ENCODE assay signal across 19 cellular contexts in the genomic region with DNA sequence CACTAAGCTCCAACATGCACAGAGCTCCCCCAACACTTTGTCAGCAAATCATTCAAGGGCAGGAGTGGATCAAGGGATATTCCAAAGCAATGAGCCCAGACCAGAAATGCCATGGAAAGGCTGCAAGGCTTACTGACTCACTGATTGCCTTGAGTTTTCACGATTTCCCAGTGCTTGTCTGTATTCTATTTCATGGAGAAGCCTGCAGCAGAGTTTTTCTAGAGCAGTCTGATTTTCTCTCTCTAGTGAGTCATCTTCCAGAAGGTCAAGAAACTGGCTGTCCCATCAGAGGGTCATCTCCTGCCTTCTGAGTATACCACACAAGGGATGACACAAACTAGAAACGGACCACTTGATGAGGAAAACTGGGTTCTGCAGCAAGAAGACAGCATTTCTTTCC. TPM values are rescaled to one million over a fixed set of nuclear protein-coding genes. Genes with fewer than 3 reads are reported as not detected.
A peak's percentile ranks its signal among the peaks of the same experiment; 100 is the strongest.
DNase-seq lines count a peak whose midpoint lies in the region; ATAC-seq and TF ChIP-seq lines count a peak whose summit lies in the region.
"Had no signal": no experiment of that assay in that cellular context is flagged by ENCODE, and none has a peak within 500 bp of the region (broad histone marks: within the 10 kb centered on the region; RNA-seq: fewer than 3 reads in every experiment).

No MANE protein-coding gene starts in this region.

- peaks cover 6% of the 10 kb centered on the region for H3K36me3 ChIP-seq in IMR-90 (ENCODE audit: control insufficient read depth, insufficient read depth, low read length)
- H3K36me3 ChIP-seq in aorta (ENCODE audit: control insufficient read depth in 1 of 2, insufficient read depth in 2 of 2, low read length in 1 of 2): peaks cover 13 to 14% of the 10 kb centered on the region in 2 donors
- H3K36me3 ChIP-seq in lower lobe of right lung: peaks cover under 1% of the 10 kb centered on the region
- H3K36me3 ChIP-seq: colonic mucosa, neutrophil had no signal

- CTCF ChIA-PET in IMR-90 (lab: Yijun Ruan, JAX): no interaction called here
- CTCF ChIA-PET in activated CD8-positive, alpha-beta T cell treated with anti-CD3 and anti-CD28 coated beads, Interleukin-2, amount 10 ng/mL, durations not matched to agents 7 days and 5 days (lab: Charles Lee): no interaction called here
- CTCF ChIA-PET in activated CD4-positive, alpha-beta T cell treated with anti-CD3 and anti-CD28 coated beads for 36 hours (lab: Charles Lee): no interaction called here

- peaks cover 98% of the 10 kb centered on the region for H3K4me1 Mint-ChIP-seq in chondrocyte (ENCODE audit: low read depth)
- H3K4me1 Mint-ChIP-seq in activated CD8-positive, alpha-beta T cell treated with anti-CD3 and anti-CD28 coated beads, Interleukin-2, amount 10 ng/mL, durations not matched to agents 7 days and 5 days (ENCODE audit: low read depth): no peaks in the 10 kb centered on the region
- no peaks in the 10 kb centered on the region for H3K4me1 Mint-ChIP-seq in activated CD4-positive, alpha-beta T cell treated with anti-CD3 and anti-CD28 coated beads for 36 hours

- no peaks in the 10 kb centered on the region; the same call in 1 of the 2 replicates for H4K20me1 ChIP-seq in IMR-90 (ENCODE audit: insufficient read depth, low read length)

- no peak for TF ChIP-seq POLR2A in IMR-90 (IDR thresholded peaks at IDR 0.05; ENCODE audit: low read depth, low read length)

- peak overlapping the region; percentile 78 for H2BK5ac ChIP-seq in IMR-90 (ENCODE audit: low read depth, low read length, poor library complexity, severe bottlenecking)

- H3K27me3 ChIP-seq in IMR-90 (ENCODE audit: control insufficient read depth, insufficient read depth, low read length) (no peaks in the 10 kb centered on the region), aorta (ENCODE audit: control insufficient read depth in 1 of 2, insufficient read depth in 2 of 2, low read length in 1 of 2) (no peaks in the 10 kb centered on the region), lower lobe of right lung (ENCODE audit: low read depth) (no peaks in the 10 kb centered on the region)
- H3K27me3 ChIP-seq: colonic mucosa, neutrophil had no signal

- no peak for TF ChIP-seq RAD21 in IMR-90 (IDR thresholded peaks at IDR 0.05; ENCODE audit: low read length)

- dilution Hi-C loops in IMR-90 (cut with HindIII; ENCODE audit: low sequenced_read_pairs, unreplicated experiment): no loop called here

- intact Hi-C loops in IMR-90 (cut with micrococcal nuclease): no loop called here
- intact Hi-C loops in aorta (cut with DNase I): no loop called here
- intact Hi-C loops in lower lobe of right lung (cut with DNase I): no loop called here
- intact Hi-C loops in activated CD4-positive, alpha-beta T cell treated with anti-CD3 and anti-CD28 coated beads for 36 hours (cut with DNase I, micrococcal nuclease): no loop called here

- peaks cover 13% of the 10 kb centered on the region for H3K9me1 ChIP-seq in IMR-90 (ENCODE audit: insufficient read depth, low read length)

- peak overlapping the region; percentile 55; the same call in 1 of the 2 replicates for H3K14ac ChIP-seq in IMR-90 (replicated peaks; ENCODE audit: low read depth, low read length)

- BruUV-seq in IMR-90 (replicated peaks; lab: Mats Ljungman, UMichigan): no TSS peak

- 0 out of 2 replicates have a peak overlapping the region, but pooled peaks have one; percentile 11 for H3K23ac ChIP-seq in IMR-90 (ENCODE audit: low read depth, low read length)

- no peaks in the 10 kb centered on the region for H3K9me3 ChIP-seq in IMR-90 (ENCODE audit: control insufficient read depth, insufficient read depth, low read length)
- no peaks in the 10 kb centered on the region for H3K9me3 ChIP-seq in aorta (ENCODE audit: control insufficient read depth, low read length)
- no peaks in the 10 kb centered on the region for H3K9me3 ChIP-seq in lower lobe of right lung
- H3K9me3 ChIP-seq: colonic mucosa, left ventricle myocardium inferior, neutrophil had no signal

- H3K79me1 ChIP-seq in IMR-90 (ENCODE audit: low read depth in 1 of 2, low read length in 2 of 2): peaks cover 7 to 23% of the 10 kb centered on the region in 2 experiments; a peak in 3 of 4 replicates

- peaks cover 4% of the 10 kb centered on the region for H3K9me3 Mint-ChIP-seq in chondrocyte (ENCODE audit: low read depth)
- no peaks in the 10 kb centered on the region for H3K9me3 Mint-ChIP-seq in activated CD8-positive, alpha-beta T cell treated with anti-CD3 and anti-CD28 coated beads, Interleukin-2, amount 10 ng/mL, durations not matched to agents 7 days and 5 days (ENCODE audit: insufficient read depth)
- no peaks in the 10 kb centered on the region for H3K9me3 Mint-ChIP-seq in activated CD4-positive, alpha-beta T cell treated with anti-CD3 and anti-CD28 coated beads for 36 hours (ENCODE audit: low read depth)

- no CpG with 5 or more reads among the region's 2 CpGs for WGBS in IMR-90 (ENCODE audit: extremely low coverage in 2 of 2, insufficient read length in 1 of 2), 2 experiments
- 45 to 52% methylated on average over 2 of the region's 2 CpGs for WGBS in aorta, 2 donors

- peaks cover 12% of the 10 kb centered on the region for H3K4me1 ChIP-seq in IMR-90 (ENCODE audit: control insufficient read depth, insufficient read depth, low read length)
- peaks cover 16 to 32% of the 10 kb centered on the region in 2 donors for H3K4me1 ChIP-seq in aorta (ENCODE audit: control insufficient read depth in 1 of 2, insufficient read depth in 2 of 2, low read length in 2 of 2)
- H3K4me1 ChIP-seq in lower lobe of right lung: peaks cover 70% of the 10 kb centered on the region
- H3K4me1 ChIP-seq: colonic mucosa had no signal

- H3K4me3 Mint-ChIP-seq in chondrocyte (ENCODE audit: unreplicated experiment): peak overlapping the region; percentile 23
- no peak overlapping the region for H3K4me3 Mint-ChIP-seq in activated CD8-positive, alpha-beta T cell treated with anti-CD3 and anti-CD28 coated beads, Interleukin-2, amount 10 ng/mL, durations not matched to agents 7 days and 5 days
- no peak overlapping the region for H3K4me3 Mint-ChIP-seq in activated CD4-positive, alpha-beta T cell treated with anti-CD3 and anti-CD28 coated beads for 36 hours
- H3K4me3 Mint-ChIP-seq: GM23338 had no signal

- in situ Hi-C loops in IMR-90 (cut with MboI; ENCODE audit: low sequenced_read_pairs): no loop called here

- peak overlapping the region in 1 of 2 experiments; percentile 43; a peak in 2 of 4 replicates for H4K8ac ChIP-seq in IMR-90 (ENCODE audit: low read depth in 2 of 2, low read length in 2 of 2)

- ATAC-seq in IMR-90 (ENCODE audit: low read depth) (peak; percentile 70), aorta (ENCODE audit: low FRiP score) (no peak), lower lobe of right lung (no peak)
- ATAC-seq in activated CD8-positive, alpha-beta T cell treated with anti-CD3 and anti-CD28 coated beads, Interleukin-2, amount 10 ng/mL, durations not matched to agents 7 days and 5 days: no peak
- no peak for ATAC-seq in activated CD4-positive, alpha-beta T cell treated with anti-CD3 and anti-CD28 coated beads for 36 hours
- ATAC-seq: GM23338 had no signal

- no peak overlapping the region for H3K4me2 ChIP-seq in IMR-90 (ENCODE audit: low read depth, low read length)

- H2BK120ac ChIP-seq in IMR-90 (ENCODE audit: low read depth, low read length): peak overlapping the region; percentile 76; the same call in 1 of the 2 replicates

- no peak overlapping the region for H3K9ac ChIP-seq in IMR-90 (ENCODE audit: low read depth, low read length)

- peak overlapping the region; percentile 22; the same call in 1 of the 2 replicates for H3K27ac ChIP-seq in IMR-90 (ENCODE audit: insufficient read depth, low read length)
- peak overlapping the region; percentile 11 to 72 for H3K27ac ChIP-seq in aorta (ENCODE audit: low read depth in 1 of 2, low read length in 2 of 2)
- no peak overlapping the region for H3K27ac ChIP-seq in lower lobe of right lung
- H3K27ac ChIP-seq: colonic mucosa, left ventricle myocardium inferior, neutrophil, VCaP had no signal

- TF ChIP-seq CTCF in IMR-90 (conservative IDR thresholded peaks at IDR 0.05; ENCODE audit: low read depth, low read length) (no peak), chondrocyte (IDR thresholded peaks at IDR 0.05) (no peak), lower lobe of right lung (IDR thresholded peaks at IDR 0.05) (no peak)

- H2AK5ac ChIP-seq in IMR-90 (ENCODE audit: low read depth, low read length): peak overlapping the region; percentile 36; the same call in 1 of the 2 replicates

- H3K18ac ChIP-seq in IMR-90 (ENCODE audit: low read depth, low read length): peak overlapping the region; percentile 25; the same call in 1 of the 2 replicates

- peak overlapping the region; percentile 72 for H4K91ac ChIP-seq in IMR-90 (ENCODE audit: insufficient read depth, low read depth, low read length)

- H3K27ac Mint-ChIP-seq in chondrocyte (ENCODE audit: unreplicated experiment): peak overlapping the region; percentile 91
- no peak overlapping the region for H3K27ac Mint-ChIP-seq in activated CD8-positive, alpha-beta T cell treated with anti-CD3 and anti-CD28 coated beads, Interleukin-2, amount 10 ng/mL, durations not matched to agents 7 days and 5 days
- H3K27ac Mint-ChIP-seq in activated CD4-positive, alpha-beta T cell treated with anti-CD3 and anti-CD28 coated beads for 36 hours: no peak overlapping the region
- H3K27ac Mint-ChIP-seq: GM23338 had no signal

- peak overlapping the region; percentile 54; the same call in 1 of the 3 replicates for H2BK15ac ChIP-seq in IMR-90 (ENCODE audit: low read depth, low read length)

- no peak overlapping the region for H2AK9ac ChIP-seq in IMR-90 (replicated peaks; ENCODE audit: low read depth, low read length, poor library complexity)

- H2BK20ac ChIP-seq in IMR-90 (ENCODE audit: low read depth, low read length): peak overlapping the region; percentile 38; the same call in 1 of the 2 replicates

- H4K5ac ChIP-seq in IMR-90 (ENCODE audit: low read depth, low read length): no peak overlapping the region

- no peak overlapping the region for H3K56ac ChIP-seq in IMR-90 (ENCODE audit: extremely low read depth, insufficient read depth, low read length)

- H3K36me3 Mint-ChIP-seq in chondrocyte (ENCODE audit: low read depth): peaks cover 59% of the 10 kb centered on the region
- no peaks in the 10 kb centered on the region for H3K36me3 Mint-ChIP-seq in activated CD8-positive, alpha-beta T cell treated with anti-CD3 and anti-CD28 coated beads, Interleukin-2, amount 10 ng/mL, durations not matched to agents 7 days and 5 days (ENCODE audit: low read depth)
- no peaks in the 10 kb centered on the region for H3K36me3 Mint-ChIP-seq in activated CD4-positive, alpha-beta T cell treated with anti-CD3 and anti-CD28 coated beads for 36 hours (ENCODE audit: low read depth)

- POLR2A ChIA-PET in IMR-90 (lab: Charles Lee; ENCODE audit: unreplicated experiment): no interaction called here
- POLR2A ChIA-PET in activated CD8-positive, alpha-beta T cell treated with anti-CD3 and anti-CD28 coated beads, Interleukin-2, amount 10 ng/mL, durations not matched to agents 7 days and 5 days (lab: Charles Lee): no interaction called here
- POLR2A ChIA-PET in activated CD4-positive, alpha-beta T cell treated with anti-CD3 and anti-CD28 coated beads for 36 hours (lab: Charles Lee): no interaction called here

- H3K4ac ChIP-seq in IMR-90 (ENCODE audit: low read depth, low read length): peak overlapping the region; percentile 84

- H2AFZ ChIP-seq in IMR-90 (replicated peaks; ENCODE audit: low read length, poor library complexity): peak overlapping the region; percentile 37
- H2AFZ ChIP-seq: GM23338 had no signal

- peak; percentile 82 for DNase-seq in IMR-90
- DNase-seq in chondrocyte (ENCODE audit: low spot score): no peak
- peak; percentile 62 for DNase-seq in kidney tubule cell (ENCODE audit: low spot score)
- DNase-seq in aorta: no peak
- no peak for DNase-seq in activated CD8-positive, alpha-beta T cell treated with anti-CD3 and anti-CD28 coated beads, Interleukin-2, amount 10 ng/mL, durations not matched to agents 7 days and 5 days
- DNase-seq in lower lobe of right lung: no peak
- no peak for DNase-seq in activated CD4-positive, alpha-beta T cell treated with anti-CD3 and anti-CD28 coated beads for 36 hours
- DNase-seq: activated T-cell treated with anti-CD3 and anti-CD28 coated beads for 4 hours; Calu3; colonic mucosa; left ventricle myocardium inferior; NCI-H1436; NCI-H2171 treated with DMSO at 0.1 percent for 48 hours; NCI-H748 treated with DMSO at 0.1 percent for 48 hours; SIG-M5; stimulated activated CD4-positive, alpha-beta T cell treated with anti-CD3 and anti-CD28 coated beads, Interleukin-15, amount 100 ng/mL, for 24 hours had no signal

- H3K27me3 Mint-ChIP-seq in chondrocyte (ENCODE audit: low read depth): no peaks in the 10 kb centered on the region
- H3K27me3 Mint-ChIP-seq in activated CD8-positive, alpha-beta T cell treated with anti-CD3 and anti-CD28 coated beads, Interleukin-2, amount 10 ng/mL, durations not matched to agents 7 days and 5 days (ENCODE audit: low read depth): peaks cover 2% of the 10 kb centered on the region
- H3K27me3 Mint-ChIP-seq in activated CD4-positive, alpha-beta T cell treated with anti-CD3 and anti-CD28 coated beads for 36 hours: peaks cover 6% of the 10 kb centered on the region

- H3K4me3 ChIP-seq in IMR-90 (ENCODE audit: insufficient read depth, low read depth, low read length) (no peak overlapping the region), aorta (ENCODE audit: low read length in 2 of 2) (no peak overlapping the region), lower lobe of right lung (no peak overlapping the region)
- H3K4me3 ChIP-seq: colonic mucosa, GM23338, left ventricle myocardium inferior had no signal

RNA-seq across cellular contexts. Expression of gene LMCD1, which starts 16.5 kb away (rescaled TPM):
- total RNA-seq in IMR-90 (2012; rRNA removed) (33.6 and 50.0 TPM in 2 replicates), chondrocyte (260 to 268 TPM (median 263 TPM) in 3 replicates), aorta (1,000 to 10,000 TPM in 1 of 2 donors, 100 to 1,000 TPM in 1; 192 to 1,289 TPM), lower lobe of right lung (93.6 TPM)
- polyA plus RNA-seq in IMR-90 (2012; rRNA removed) (43.1 and 53.8 TPM in 2 replicates), aorta (100 to 1,000 TPM; 347 to 416 TPM)
- polyA plus RNA-seq in IMR-90 (2012; cell fraction: cytosol; rRNA removed): 47.4 and 70.5 TPM in 2 replicates
- 28.7 and 43.9 TPM in 2 replicates for polyA plus RNA-seq in IMR-90 (2012; cell fraction: nucleus; rRNA removed; ENCODE audit: low replicate concordance)
- total RNA-seq in activated CD8-positive, alpha-beta T cell treated with anti-CD3 and anti-CD28 coated beads, Interleukin-2, amount 10 ng/mL, durations not matched to agents 7 days and 5 days: 1 to 10 TPM in 1 of 2 experiments, under 1 TPM in 1; 0.53 to 1.2 TPM
- 1 to 10 TPM; 3.1 to 4.9 TPM for total RNA-seq in activated CD4-positive, alpha-beta T cell treated with anti-CD3 and anti-CD28 coated beads for 36 hours

Comparison
In these comparisons a context has a peak if more than half of its experiments do, and no peak if none do; other contexts are left out.
1. DNase-seq: peak in IMR-90 (single experiment) and kidney tubule cell (single experiment); none in chondrocyte (single experiment), aorta (0 of 2), activated CD8-positive, alpha-beta T cell treated with anti-CD3 and anti-CD28 coated beads, Interleukin-2, amount 10 ng/mL, durations not matched to agents 7 days and 5 days (single experiment), lower lobe of right lung (single experiment) and activated CD4-positive, alpha-beta T cell treated with anti-CD3 and anti-CD28 coated beads for 36 hours (single experiment).